Comparison of ENCODE assay signal across 8 cellular contexts in genomic region chr4:55409468-55410171, GRCh38. TPM values are rescaled to one million over a fixed set of nuclear protein-coding genes. Genes with fewer than 3 reads are reported as not detected.
DNase-seq lines count a peak whose midpoint lies in the region; ATAC-seq and TF ChIP-seq lines count a peak whose summit lies in the region.

No MANE protein-coding gene starts in this region.

- peak overlapping the region; percentile 21 for H3K27ac Mint-ChIP-seq in stimulated activated naive B cell treated with anti-CD40 and anti-IgM and Interleukin-4, amounts not matched to agents 10 μg/mL and 1 μg/mL and 100 μg/mL, for 72 hours

- no peaks in the 10 kb centered on the region for H3K9me3 ChIP-seq in DND-41 (ENCODE audit: insufficient read depth, low read length, severe bottlenecking)
- H3K9me3 ChIP-seq in fibroblast of lung (ENCODE audit: control insufficient read depth, insufficient read depth, low read depth, low read length): no peaks in the 10 kb centered on the region

- peak; percentile 48 for ATAC-seq in DND-41 (ENCODE audit: insufficient read depth, low read depth)
- peak; percentile 94 to 97 for ATAC-seq in stimulated activated naive B cell treated with anti-CD40 and anti-IgM and Interleukin-4, amounts not matched to agents 10 μg/mL and 1 μg/mL and 100 μg/mL, for 72 hours (replicated peaks)

- peaks cover 23 to 25% of the 10 kb centered on the region in 2 donors for H3K36me3 Mint-ChIP-seq in stimulated activated naive B cell treated with anti-CD40 and anti-IgM and Interleukin-4, amounts not matched to agents 10 μg/mL and 1 μg/mL and 100 μg/mL, for 72 hours

- H3K9me3 Mint-ChIP-seq in stimulated activated naive B cell treated with anti-CD40 and anti-IgM and Interleukin-4, amounts not matched to agents 10 μg/mL and 1 μg/mL and 100 μg/mL, for 72 hours: no peaks in the 10 kb centered on the region

- H3K27me3 Mint-ChIP-seq in stimulated activated naive B cell treated with anti-CD40 and anti-IgM and Interleukin-4, amounts not matched to agents 10 μg/mL and 1 μg/mL and 100 μg/mL, for 72 hours: no peaks in the 10 kb centered on the region

- H3K4me1 Mint-ChIP-seq in stimulated activated naive B cell treated with anti-CD40 and anti-IgM and Interleukin-4, amounts not matched to agents 10 μg/mL and 1 μg/mL and 100 μg/mL, for 72 hours: peaks cover 23 to 35% of the 10 kb centered on the region in 2 donors

- H4K20me1 ChIP-seq in DND-41 (ENCODE audit: insufficient read depth, low read length): peaks cover 52% of the 10 kb centered on the region
- no peaks in the 10 kb centered on the region for H4K20me1 ChIP-seq in fibroblast of lung (ENCODE audit: control insufficient read depth, extremely low read depth, insufficient read depth, low read length)

- peak; percentile 55 for TF ChIP-seq CTCF in DND-41 (IDR thresholded peaks at IDR 0.05; ENCODE audit: borderline replicate concordance, extremely low read depth, low read length, poor library complexity, severe bottlenecking)
- TF ChIP-seq CTCF in GM20000 (IDR thresholded peaks at IDR 0.05; ENCODE audit: extremely low read depth, missing control alignments): peak; percentile 31
- peak; percentile 33 to 34 for TF ChIP-seq CTCF in fibroblast of lung (conservative IDR thresholded peaks at IDR 0.05 in 1 of 2, IDR thresholded peaks at IDR 0.05 in 1 of 2; ENCODE audit: low read depth in 1 of 2, low read length in 2 of 2)

- no peaks in the 10 kb centered on the region for H3K27me3 ChIP-seq in DND-41 (ENCODE audit: insufficient read depth, low read length, poor library complexity)
- no peaks in the 10 kb centered on the region for H3K27me3 ChIP-seq in fibroblast of lung (ENCODE audit: control insufficient read depth, insufficient read depth, low read length)

- H3K27ac ChIP-seq in DND-41 (ENCODE audit: low read length): no peak overlapping the region
- no peak overlapping the region for H3K27ac ChIP-seq in fibroblast of lung (ENCODE audit: insufficient read depth, low read length)

- H3K4me2 ChIP-seq in DND-41 (ENCODE audit: insufficient read depth, low read length) (no peak overlapping the region), fibroblast of lung (ENCODE audit: extremely low read depth, insufficient read depth, low read length) (no peak overlapping the region)

- H3K79me2 ChIP-seq in DND-41 (ENCODE audit: insufficient read depth, low read length): peaks cover 95% of the 10 kb centered on the region
- peaks cover 87% of the 10 kb centered on the region for H3K79me2 ChIP-seq in fibroblast of lung (ENCODE audit: control insufficient read depth, insufficient read depth, low read length)

- H3K9ac ChIP-seq in DND-41 (ENCODE audit: low read depth, low read length) (no peak overlapping the region), fibroblast of lung (ENCODE audit: insufficient read depth, low read length) (no peak overlapping the region)

- in situ Hi-C loops in KBM-7 (cut with MboI; ENCODE audit: low pct_unique_long_range_greater_than_20kb, low sequenced_read_pairs): no loop called here

- H3K4me1 ChIP-seq in DND-41 (ENCODE audit: insufficient read depth, low read length) (peaks cover 10% of the 10 kb centered on the region; the same call in 1 of the 2 replicates), fibroblast of lung (ENCODE audit: control insufficient read depth, extremely low read depth, insufficient read depth, low read length) (peaks cover 3% of the 10 kb centered on the region)

- peak overlapping the region; percentile 19 to 48 for H3K4me3 Mint-ChIP-seq in stimulated activated naive B cell treated with anti-CD40 and anti-IgM and Interleukin-4, amounts not matched to agents 10 μg/mL and 1 μg/mL and 100 μg/mL, for 72 hours

- H3K36me3 ChIP-seq in DND-41 (ENCODE audit: insufficient read depth, low read length) (peaks cover 81% of the 10 kb centered on the region), fibroblast of lung (ENCODE audit: control insufficient read depth, insufficient read depth, low read length) (peaks cover 2% of the 10 kb centered on the region)

- DNase-seq in DND-41 (peak; percentile 29), GM20000 (ENCODE audit: low spot score) (peak; percentile 16), KBM-7 (peak; percentile 64), fibroblast of lung (ENCODE audit: low read depth in 2 of 2) (peak in 1 of 2 donors; percentile 52), NCI-H748 treated with DMSO at 0.1 percent for 48 hours (lab: John Stamatoyannopoulos, UW) (no peak), NCI-H1048 (lab: John Stamatoyannopoulos, UW) (no peak), NK-92 (lab: John Stamatoyannopoulos, UW; ENCODE audit: unreplicated experiment) (no peak)
- DNase-seq in stimulated activated naive B cell treated with anti-CD40 and anti-IgM and Interleukin-4, amounts not matched to agents 10 μg/mL and 1 μg/mL and 100 μg/mL, for 72 hours: peak; percentile 58

- H3K4me3 ChIP-seq in DND-41 (ENCODE audit: low read depth in 1 of 2, low read length in 2 of 2): no peak overlapping the region
- H3K4me3 ChIP-seq in fibroblast of lung (replicated peaks in 1 of 4; ENCODE audit: control extremely low read depth in 1 of 4, insufficient read depth in 1 of 4, low read depth in 3 of 4, low read length in 4 of 4): no peak overlapping the region

- no peak overlapping the region for H2AFZ ChIP-seq in DND-41 (ENCODE audit: low read depth, low read length)
- H2AFZ ChIP-seq in fibroblast of lung (ENCODE audit: low read length): no peak overlapping the region

RNA-seq across cellular contexts. Expression of gene TMEM165, which starts 13.9 kb away (rescaled TPM):
- 98.9 and 108 TPM in 2 replicates for total RNA-seq in fibroblast of lung
- polyA plus RNA-seq in fibroblast of lung: 103 and 183 TPM in 2 replicates
- polyA plus RNA-seq in fibroblast of lung (2012): 71.1 and 102 TPM in 2 replicates
- 137 and 166 TPM in 2 replicates for polyA minus RNA-seq in fibroblast of lung (ENCODE audit: low replicate concordance)

Comparison
In these comparisons a context has a peak if more than half of its experiments do, and no peak if none do; other contexts are left out.
1. DNase-seq: peak in DND-41 (single experiment), GM20000 (single experiment), KBM-7 (single experiment) and stimulated activated naive B cell treated with anti-CD40 and anti-IgM and Interleukin-4, amounts not matched to agents 10 μg/mL and 1 μg/mL and 100 μg/mL, for 72 hours (single experiment); none in NCI-H748 treated with DMSO at 0.1 percent for 48 hours (single experiment), NCI-H1048 (single experiment) and NK-92 (single experiment).
2. Peak in every context shown above with its lines, with median percentiles within 50 percentile points of each other: CTCF ChIP-seq.